ENCODE assay signal across 24 cellular contexts in genomic region chr17:80421381-80422090, GRCh38. TPM values are rescaled to one million over a fixed set of nuclear protein-coding genes. Genes with fewer than 3 reads are reported as not detected.
DNase-seq lines count a peak whose midpoint lies in the region; ATAC-seq and TF ChIP-seq lines count a peak whose summit lies in the region.
"Had no signal": no experiment of that assay in that cellular context is flagged by ENCODE, and none has a peak within 500 bp of the region (broad histone marks: within the 10 kb centered on the region; RNA-seq: fewer than 3 reads in every experiment).

No MANE protein-coding gene starts in this region.

- H3K79me2 ChIP-seq in SK-N-SH (ENCODE audit: insufficient read depth), result peaks cover 25% of the 10 kb centered on the region

- WGBS in SK-N-SH (ENCODE audit: low lambda C conversion rate), result 89% methylated on average over 13 of the region's 20 CpGs
- WGBS in sigmoid colon, 2 donors, result 65 to 80% methylated on average over 20 of the region's 20 CpGs

- H3K27ac ChIP-seq in SK-N-SH (ENCODE audit: low read depth in 2 of 2, low read length in 1 of 2), result no peak overlapping the region
- no peak overlapping the region for H3K27ac ChIP-seq in sigmoid colon
- H3K27ac ChIP-seq in CD8-positive, alpha-beta memory T cell (ENCODE audit: low read depth, low read length), result no peak overlapping the region
- no peak overlapping the region for H3K27ac ChIP-seq in CD8-positive, alpha-beta T cell (ENCODE audit: low read depth, low read length)
- H3K27ac ChIP-seq: breast epithelium, SJCRH30 had no signal

- no peak for TF ChIP-seq POLR2A in sigmoid colon (IDR thresholded peaks at IDR 0.05)

- no peak for TF ChIP-seq EP300 in SK-N-SH (IDR thresholded peaks at IDR 0.05; ENCODE audit: borderline replicate concordance in 1 of 2, low read depth in 1 of 2, low read length in 1 of 2)
- TF ChIP-seq EP300 in sigmoid colon (IDR thresholded peaks at IDR 0.05), result no peak

- H3K9ac ChIP-seq in SK-N-SH, result no peak overlapping the region

- peaks cover 25 to 28% of the 10 kb centered on the region in 2 experiments for H3K36me3 ChIP-seq in SK-N-SH (replicated peaks in 1 of 2; ENCODE audit: control insufficient read depth in 1 of 2, insufficient read depth in 2 of 2, low read length in 1 of 2)
- H3K36me3 ChIP-seq in sigmoid colon, result peaks cover 0 to 35% (median 0%) of the 10 kb centered on the region in 4 donors
- no peaks in the 10 kb centered on the region for H3K36me3 ChIP-seq in CD8-positive, alpha-beta memory T cell (ENCODE audit: insufficient read depth, low read length)
- H3K36me3 ChIP-seq in CD8-positive, alpha-beta T cell (ENCODE audit: insufficient read depth, low read length), result no peaks in the 10 kb centered on the region
- H3K36me3 ChIP-seq: breast epithelium had no signal

- H3K4me3 ChIP-seq in SK-N-SH (ENCODE audit: low read depth in 2 of 2, low read length in 1 of 2) (no peak overlapping the region), sigmoid colon (no peak overlapping the region)
- no peak overlapping the region for H3K4me3 ChIP-seq in CD8-positive, alpha-beta memory T cell (ENCODE audit: low read length)
- H3K4me3 ChIP-seq in CD8-positive, alpha-beta T cell (ENCODE audit: low read depth, low read length), result no peak overlapping the region
- H3K4me3 ChIP-seq: breast epithelium, SJCRH30 had no signal

- H3K9me3 ChIP-seq in SK-N-SH (no peaks in the 10 kb centered on the region), sigmoid colon (no peaks in the 10 kb centered on the region)
- H3K9me3 ChIP-seq in CD8-positive, alpha-beta memory T cell (ENCODE audit: low read length), result no peaks in the 10 kb centered on the region
- H3K9me3 ChIP-seq in CD8-positive, alpha-beta T cell (ENCODE audit: low read length), result no peaks in the 10 kb centered on the region
- H3K9me3 ChIP-seq: breast epithelium, SJCRH30 had no signal

- H3K27me3 ChIP-seq in SK-N-SH (ENCODE audit: insufficient read depth), result no peaks in the 10 kb centered on the region
- H3K27me3 ChIP-seq in sigmoid colon, result no peaks in the 10 kb centered on the region
- no peaks in the 10 kb centered on the region for H3K27me3 ChIP-seq in CD8-positive, alpha-beta memory T cell (ENCODE audit: insufficient read depth, low read length, poor library complexity, severe bottlenecking)
- H3K27me3 ChIP-seq in CD8-positive, alpha-beta T cell (ENCODE audit: insufficient read depth, low read length), result no peaks in the 10 kb centered on the region
- H3K27me3 ChIP-seq: breast epithelium had no signal

- TF ChIP-seq RAD21 in SK-N-SH (IDR thresholded peaks at IDR 0.05; ENCODE audit: low read length), result no peak

- H3K27ac Mint-ChIP-seq in CD8-positive, alpha-beta memory T cell, result no peak overlapping the region
- no peak overlapping the region for H3K27ac Mint-ChIP-seq in CD8-positive, alpha-beta T cell

- TF ChIP-seq CTCF in SK-N-SH (IDR thresholded peaks at IDR 0.05) (no peak), sigmoid colon (IDR thresholded peaks at IDR 0.05) (no peak)
- TF ChIP-seq CTCF in CD8-positive, alpha-beta T cell (IDR thresholded peaks at IDR 0.05), result no peak

- DNase-seq in SK-N-SH (peak; percentile 41), NCI-H146 (lab: John Stamatoyannopoulos, UW) (peak; percentile 80), epidermal melanocyte (ENCODE audit: insufficient read length, low spot score) (peak; percentile 9), sigmoid colon (peak; percentile 63), activated T-cell treated with anti-CD3 and anti-CD28 coated beads for 4 hours (no peak)
- DNase-seq in CD8-positive, alpha-beta memory T cell, result no peak
- DNase-seq in CD8-positive, alpha-beta T cell, result no peak
- DNase-seq: ACHN; activated CD4-positive, alpha-beta T cell treated with anti-CD3 and anti-CD28 coated beads for 1 hour; activated naive CD4-positive, alpha-beta T cell; activated T-cell treated with anti-CD3 and anti-CD28 coated beads, Interleukin-2, amount 50 U/mL, for 1 hour; effector CD8-positive, alpha-beta T cell; erythroblast; head of caudate nucleus; KG1; MM.1S; NCI-H1436 treated with DMSO at 0.1 percent for 48 hours; NCI-H2227 treated with DMSO at 0.1 percent for 48 hours; nucleus accumbens; SJCRH30; stimulated activated CD4-positive, alpha-beta T cell treated with anti-CD3 and anti-CD28 coated beads, Interleukin-2, amount 100 ng/mL, for 24 hours had no signal

- CTCF ChIA-PET in SK-N-SH (lab: Yijun Ruan, JAX), result interaction anchor here (0.6 to 1.1 kb wide), 4 partner anchors 154 to 445 kb away, joined by 3 to 4 read pairs (median 3); no protein-coding TSS in a partner anchor
- CTCF ChIA-PET in CD8-positive, alpha-beta memory T cell (lab: Charles Lee), result interaction anchor here (1.1 kb wide), 1 partner anchor 560 kb away, joined by 3 read pairs; no protein-coding TSS in a partner anchor
- CTCF ChIA-PET in CD8-positive, alpha-beta T cell (lab: Charles Lee), result no interaction called here

- peaks cover 28% of the 10 kb centered on the region for H4K20me1 ChIP-seq in SK-N-SH (ENCODE audit: insufficient read depth)

- no peak for ATAC-seq in SK-N-SH treated with all-trans-retinoic acid at 6 μM for 48 hours
- no peak for ATAC-seq in CD8-positive, alpha-beta T cell

- H3K27me3 Mint-ChIP-seq in CD8-positive, alpha-beta memory T cell, result no peaks in the 10 kb centered on the region
- no peaks in the 10 kb centered on the region for H3K27me3 Mint-ChIP-seq in CD8-positive, alpha-beta T cell (ENCODE audit: low read depth)

- H3K9me3 Mint-ChIP-seq in CD8-positive, alpha-beta memory T cell, result no peaks in the 10 kb centered on the region
- no peaks in the 10 kb centered on the region for H3K9me3 Mint-ChIP-seq in CD8-positive, alpha-beta T cell

- H2AFZ ChIP-seq in SK-N-SH (ENCODE audit: low read depth), result no peak overlapping the region

- H3K4me1 ChIP-seq in SK-N-SH (ENCODE audit: control insufficient read depth in 1 of 2, insufficient read depth in 2 of 2, low read depth in 1 of 2, low read length in 1 of 2) (peaks cover 5 to 9% of the 10 kb centered on the region in 2 experiments; a peak in 1 of 4 replicates), sigmoid colon (peaks cover 0 to 15% (median 8%) of the 10 kb centered on the region in 4 donors)
- H3K4me1 ChIP-seq in CD8-positive, alpha-beta memory T cell (ENCODE audit: insufficient read depth, low read length), result peaks cover 1% of the 10 kb centered on the region
- H3K4me1 ChIP-seq in CD8-positive, alpha-beta T cell (ENCODE audit: insufficient read depth, low read length), result peaks cover 5% of the 10 kb centered on the region
- H3K4me1 ChIP-seq: SJCRH30 had no signal

- no peak overlapping the region for H3K4me3 Mint-ChIP-seq in CD8-positive, alpha-beta memory T cell
- no peak overlapping the region for H3K4me3 Mint-ChIP-seq in CD8-positive, alpha-beta T cell

- H3K9me2 ChIP-seq in SK-N-SH, result no peaks in the 10 kb centered on the region

- peaks cover 14 to 28% (median 22%) of the 10 kb centered on the region in 3 donors for H3K4me1 Mint-ChIP-seq in CD8-positive, alpha-beta memory T cell
- peaks cover 19% of the 10 kb centered on the region for H3K4me1 Mint-ChIP-seq in CD8-positive, alpha-beta T cell (ENCODE audit: low read depth)

- no peak overlapping the region for H3K4me2 ChIP-seq in SK-N-SH

- POLR2A ChIA-PET in SK-N-SH (lab: Yijun Ruan, JAX), result interaction anchor here (0.7 kb wide), 1 partner anchor 12 kb away, joined by 3 read pairs; no protein-coding TSS in a partner anchor
- POLR2A ChIA-PET in CD8-positive, alpha-beta memory T cell (lab: Charles Lee), result no interaction called here
- POLR2A ChIA-PET in CD8-positive, alpha-beta T cell (lab: Charles Lee), result no interaction called here

- H3K36me3 Mint-ChIP-seq in CD8-positive, alpha-beta memory T cell, result peaks cover 0 to 21% (median 4%) of the 10 kb centered on the region in 3 donors
- H3K36me3 Mint-ChIP-seq in CD8-positive, alpha-beta T cell, result peaks cover 22% of the 10 kb centered on the region

- peaks cover 10% of the 10 kb centered on the region for H3F3A ChIP-seq in SK-N-SH (replicated peaks; ENCODE audit: insufficient read depth)

- intact Hi-C loops in sigmoid colon (cut with DNase I), result no loop called here
- intact Hi-C loops in CD8-positive, alpha-beta T cell (cut with DNase I, micrococcal nuclease), result no loop called here

TF ChIP-seq in SK-N-SH, 30 proteins besides CTCF, POLR2A, EP300 and RAD21 (continues in another document):
- TF ChIP-seq TEAD4 (IDR thresholded peaks at IDR 0.05; ENCODE audit: borderline replicate concordance, insufficient read depth), result no peak

TF ChIP-seq in SK-N-SH treated with all-trans-retinoic acid at 6 μM for 48 hours, 23 proteins besides CTCF, POLR2A, EP300 and RAD21 (continues in another document):
- no peak for TF ChIP-seq RARB (CRISPR knock-in tag; IDR thresholded peaks at IDR 0.05)
- no peak for TF ChIP-seq ZNF8 (CRISPR knock-in tag; IDR thresholded peaks at IDR 0.05)
- TF ChIP-seq GLIS3 (CRISPR knock-in tag; IDR thresholded peaks at IDR 0.05), result no peak
- TF ChIP-seq PATZ1 (CRISPR knock-in tag; IDR thresholded peaks at IDR 0.05; ENCODE audit: borderline replicate concordance), result no peak

RNA-seq across cellular contexts. Expression of gene ENDOV, which starts 6.6 kb away (rescaled TPM):
- 83.6 and 90.3 TPM in 2 replicates for polyA plus RNA-seq in SK-N-SH (2012; rRNA removed)
- polyA plus RNA-seq in SK-N-SH (2012; cell fraction: cytosol; rRNA removed), result 36.1 and 50.0 TPM in 2 replicates
- polyA plus RNA-seq in SK-N-SH (2012; cell fraction: nucleus; rRNA removed), result 181 and 203 TPM in 2 replicates
- total RNA-seq in sigmoid colon, result 10 to 100 TPM in 3 of 4 donors, 1 to 10 TPM in 1; 9.5 to 23.5 (median 16.7) TPM
- polyA plus RNA-seq in sigmoid colon, result 10 to 100 TPM; 14.1 to 18.6 (median 17.4) TPM
- total RNA-seq in CD8-positive, alpha-beta memory T cell, result 10 to 100 TPM; 12.4 to 16.8 TPM
- polyA plus RNA-seq in CD8-positive, alpha-beta memory T cell, result 8.5 TPM
- 10 to 100 TPM in 1 of 2 experiments, 1 to 10 TPM in 1; 8.2 to 11.6 TPM for total RNA-seq in CD8-positive, alpha-beta T cell

RNA-seq across cellular contexts. Expression of gene NPTX1, which starts 54.9 kb away (rescaled TPM):
- polyA plus RNA-seq in SK-N-SH (2012; rRNA removed) (0.05 and 0.16 TPM in 2 replicates), sigmoid colon (1 to 10 TPM in 1 of 3 donors, under 1 TPM in 2; 0.60 to 1.9 (median 0.69) TPM)
- 0.01 and 0.03 TPM in 2 replicates for polyA plus RNA-seq in SK-N-SH (2012; cell fraction: cytosol; rRNA removed)
- 0.05 and 0.38 TPM in 2 replicates for polyA plus RNA-seq in SK-N-SH (2012; cell fraction: nucleus; rRNA removed)
- 10 to 100 TPM; 36.9 to 67.3 (median 46.0) TPM for total RNA-seq in sigmoid colon
- total RNA-seq in CD8-positive, alpha-beta memory T cell, result 1 to 10 TPM in 1 of 2 experiments, under 1 TPM in 1; 0.93 to 1.2 TPM
- polyA plus RNA-seq in CD8-positive, alpha-beta memory T cell, result not detected
- total RNA-seq in CD8-positive, alpha-beta T cell, result under 1 TPM; 0.06 to 0.30 TPM
- total RNA-seq: mesenteric fat pad, SJCRH30 had no signal

Comparison
In these comparisons a context has a peak if more than half of its experiments do, and no peak if none do; other contexts are left out.
1. DNase-seq: peak in SK-N-SH (single experiment), NCI-H146 (single experiment), epidermal melanocyte (single experiment) and sigmoid colon (single experiment); none in CD8-positive, alpha-beta memory T cell (0 of 5), activated T-cell treated with anti-CD3 and anti-CD28 coated beads for 4 hours (single experiment) and CD8-positive, alpha-beta T cell (0 of 7).
2. RNA of gene NPTX1, which starts 54.9 kb away (total RNA-seq): 36.9 to 67.3 TPM in sigmoid colon; 0.93 to 1.2 TPM in CD8-positive, alpha-beta memory T cell and 0.06 to 0.30 TPM in CD8-positive, alpha-beta T cell; every median in the first group is over 10 times any median in the second.